1 cellular context compared by ENCODE assay signal in the genomic region with DNA sequence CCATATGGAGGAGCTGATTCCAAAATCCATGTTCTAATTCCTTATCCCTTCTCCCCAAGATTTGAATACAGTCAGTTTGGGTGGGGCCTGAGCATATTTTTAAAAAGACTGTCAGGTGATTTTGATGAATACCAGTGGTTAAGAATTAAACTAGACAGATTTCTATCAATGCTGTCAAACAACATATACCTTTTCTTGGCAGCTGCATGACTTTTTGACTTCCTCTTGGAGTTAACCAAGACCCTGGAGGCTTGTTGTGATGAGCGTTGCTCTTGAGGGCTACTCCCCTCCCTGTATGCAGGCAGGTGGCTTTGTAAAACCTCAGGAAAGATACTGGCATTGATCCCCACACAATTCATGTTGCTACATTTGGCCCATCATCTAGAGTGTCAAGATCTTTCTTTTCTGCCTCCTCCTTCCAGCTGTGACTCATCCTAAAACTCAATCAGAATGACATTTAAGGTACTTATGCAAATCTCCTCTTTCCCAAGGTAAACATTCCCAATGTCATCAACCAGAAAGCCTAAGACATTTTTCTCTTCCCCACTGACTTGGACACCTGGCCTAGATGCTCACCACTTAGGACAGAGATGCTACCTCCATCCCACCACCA.
A peak's percentile ranks its signal among the peaks of the same experiment; 100 is the strongest.
TF ChIP-seq lines count a peak whose summit lies in the region.

No MANE protein-coding gene starts in this region.

TF ChIP-seq in GM23338, 12 proteins besides CTCF, POLR2A, EP300 and RAD21 (continued from another document):
- TF ChIP-seq, protein P1, sequence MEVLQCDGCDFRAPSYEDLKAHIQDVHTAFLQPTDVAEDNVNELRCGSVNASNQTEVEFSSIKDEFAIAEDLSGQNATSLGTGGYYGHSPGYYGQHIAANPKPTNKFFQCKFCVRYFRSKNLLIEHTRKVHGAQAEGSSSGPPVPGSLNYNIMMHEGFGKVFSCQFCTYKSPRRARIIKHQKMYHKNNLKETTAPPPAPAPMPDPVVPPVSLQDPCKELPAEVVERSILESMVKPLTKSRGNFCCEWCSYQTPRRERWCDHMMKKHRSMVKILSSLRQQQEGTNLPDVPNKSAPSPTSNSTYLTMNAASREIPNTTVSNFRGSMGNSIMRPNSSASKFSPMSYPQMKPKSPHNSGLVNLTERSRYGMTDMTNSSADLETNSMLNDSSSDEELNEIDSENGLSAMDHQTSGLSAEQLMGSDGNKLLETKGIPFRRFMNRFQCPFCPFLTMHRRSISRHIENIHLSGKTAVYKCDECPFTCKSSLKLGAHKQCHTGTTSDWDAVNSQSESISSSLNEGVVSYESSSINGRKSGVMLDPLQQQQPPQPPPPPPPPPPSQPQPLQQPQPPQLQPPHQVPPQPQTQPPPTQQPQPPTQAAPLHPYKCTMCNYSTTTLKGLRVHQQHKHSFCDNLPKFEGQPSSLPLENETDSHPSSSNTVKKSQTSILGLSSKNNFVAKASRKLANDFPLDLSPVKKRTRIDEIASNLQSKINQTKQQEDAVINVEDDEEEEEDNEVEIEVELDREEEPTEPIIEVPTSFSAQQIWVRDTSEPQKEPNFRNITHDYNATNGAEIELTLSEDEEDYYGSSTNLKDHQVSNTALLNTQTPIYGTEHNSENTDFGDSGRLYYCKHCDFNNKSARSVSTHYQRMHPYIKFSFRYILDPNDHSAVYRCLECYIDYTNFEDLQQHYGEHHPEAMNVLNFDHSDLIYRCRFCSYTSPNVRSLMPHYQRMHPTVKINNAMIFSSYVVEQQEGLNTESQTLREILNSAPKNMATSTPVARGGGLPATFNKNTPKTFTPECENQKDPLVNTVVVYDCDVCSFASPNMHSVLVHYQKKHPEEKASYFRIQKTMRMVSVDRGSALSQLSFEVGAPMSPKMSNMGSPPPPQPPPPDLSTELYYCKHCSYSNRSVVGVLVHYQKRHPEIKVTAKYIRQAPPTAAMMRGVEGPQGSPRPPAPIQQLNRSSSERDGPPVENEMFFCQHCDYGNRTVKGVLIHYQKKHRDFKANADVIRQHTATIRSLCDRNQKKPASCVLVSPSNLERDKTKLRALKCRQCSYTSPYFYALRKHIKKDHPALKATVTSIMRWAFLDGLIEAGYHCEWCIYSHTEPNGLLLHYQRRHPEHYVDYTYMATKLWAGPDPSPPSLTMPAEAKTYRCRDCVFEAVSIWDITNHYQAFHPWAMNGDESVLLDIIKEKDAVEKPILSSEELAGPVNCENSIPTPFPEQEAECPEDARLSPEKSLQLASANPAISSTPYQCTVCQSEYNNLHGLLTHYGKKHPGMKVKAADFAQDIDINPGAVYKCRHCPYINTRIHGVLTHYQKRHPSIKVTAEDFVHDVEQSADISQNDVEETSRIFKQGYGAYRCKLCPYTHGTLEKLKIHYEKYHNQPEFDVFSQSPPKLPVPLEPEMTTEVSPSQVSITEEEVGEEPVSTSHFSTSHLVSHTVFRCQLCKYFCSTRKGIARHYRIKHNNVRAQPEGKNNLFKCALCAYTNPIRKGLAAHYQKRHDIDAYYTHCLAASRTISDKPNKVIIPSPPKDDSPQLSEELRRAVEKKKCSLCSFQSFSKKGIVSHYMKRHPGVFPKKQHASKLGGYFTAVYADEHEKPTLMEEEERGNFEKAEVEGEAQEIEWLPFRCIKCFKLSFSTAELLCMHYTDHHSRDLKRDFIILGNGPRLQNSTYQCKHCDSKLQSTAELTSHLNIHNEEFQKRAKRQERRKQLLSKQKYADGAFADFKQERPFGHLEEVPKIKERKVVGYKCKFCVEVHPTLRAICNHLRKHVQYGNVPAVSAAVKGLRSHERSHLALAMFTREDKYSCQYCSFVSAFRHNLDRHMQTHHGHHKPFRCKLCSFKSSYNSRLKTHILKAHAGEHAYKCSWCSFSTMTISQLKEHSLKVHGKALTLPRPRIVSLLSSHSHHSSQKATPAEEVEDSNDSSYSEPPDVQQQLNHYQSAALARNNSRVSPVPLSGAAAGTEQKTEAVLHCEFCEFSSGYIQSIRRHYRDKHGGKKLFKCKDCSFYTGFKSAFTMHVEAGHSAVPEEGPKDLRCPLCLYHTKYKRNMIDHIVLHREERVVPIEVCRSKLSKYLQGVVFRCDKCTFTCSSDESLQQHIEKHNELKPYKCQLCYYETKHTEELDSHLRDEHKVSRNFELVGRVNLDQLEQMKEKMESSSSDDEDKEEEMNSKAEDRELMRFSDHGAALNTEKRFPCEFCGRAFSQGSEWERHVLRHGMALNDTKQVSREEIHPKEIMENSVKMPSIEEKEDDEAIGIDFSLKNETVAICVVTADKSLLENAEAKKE (CRISPR knock-in tag; IDR thresholded peaks at IDR 0.05): peak; percentile 89
- peak; percentile 44; the same call in 1 of the 2 replicates for TF ChIP-seq NANOG (IDR thresholded peaks at IDR 0.05; ENCODE audit: borderline replicate concordance)
